8 cellular contexts compared by ENCODE assay signal in genomic region chr2:108927936-108928659, GRCh38.
DNase-seq lines count a peak whose midpoint lies in the region; ATAC-seq and TF ChIP-seq lines count a peak whose summit lies in the region.

No MANE protein-coding gene starts in this region.

- no peaks in the 10 kb centered on the region for H3K27me3 ChIP-seq in CD4-positive, alpha-beta T cell (ENCODE audit: control insufficient read depth, insufficient read depth, low read length)

- H3K27ac ChIP-seq in CD4-positive, alpha-beta T cell (ENCODE audit: low read depth, low read length) = no peak overlapping the region

- peak; percentile 73 for ATAC-seq in CD4-positive, alpha-beta T cell (ENCODE audit: poor library complexity)
- ATAC-seq in GM21576 (IDR thresholded peaks at IDR 0.05; ENCODE audit: unreplicated experiment) (peak; percentile 44), HG02938 (IDR thresholded peaks at IDR 0.05; ENCODE audit: unreplicated experiment) (no peak), GM19395 (IDR thresholded peaks at IDR 0.05; ENCODE audit: unreplicated experiment) (no peak)

- H3K4me1 Mint-ChIP-seq in CD4-positive, alpha-beta T cell (ENCODE audit: low read depth) = peaks cover 13% of the 10 kb centered on the region
- H3K4me1 Mint-ChIP-seq in activated T-cell treated with anti-CD3 and anti-CD28 coated beads, Interleukin-2, amount 50 U/mL, for 24 hours (ENCODE audit: low read depth) = peaks cover 9% of the 10 kb centered on the region

- peaks cover 60% of the 10 kb centered on the region for H3K36me3 Mint-ChIP-seq in CD4-positive, alpha-beta T cell (ENCODE audit: low read depth)
- no peaks in the 10 kb centered on the region for H3K36me3 Mint-ChIP-seq in activated T-cell treated with anti-CD3 and anti-CD28 coated beads, Interleukin-2, amount 50 U/mL, for 24 hours (ENCODE audit: low read depth)

- POLR2A ChIA-PET in CD4-positive, alpha-beta T cell (lab: Charles Lee) = interaction anchor here (0.7 to 1.3 kb wide), 4 partner anchors 39 to 104 kb away, joined by 3 to 10 read pairs (median 4); no protein-coding TSS in a partner anchor

- TF ChIP-seq CTCF in CD4-positive, alpha-beta T cell (IDR thresholded peaks at IDR 0.05) = peak; percentile 82

- CTCF ChIA-PET in CD4-positive, alpha-beta T cell (lab: Charles Lee) = interaction anchor here (1.4 to 1.7 kb wide), 3 partner anchors 30 to 582 kb away, joined by 3 to 11 read pairs (median 5); no protein-coding TSS in a partner anchor

- H3K27ac Mint-ChIP-seq in CD4-positive, alpha-beta T cell = no peak overlapping the region
- no peak overlapping the region for H3K27ac Mint-ChIP-seq in activated T-cell treated with anti-CD3 and anti-CD28 coated beads, Interleukin-2, amount 50 U/mL, for 24 hours

- H3K9me3 Mint-ChIP-seq in CD4-positive, alpha-beta T cell = no peaks in the 10 kb centered on the region
- no peaks in the 10 kb centered on the region for H3K9me3 Mint-ChIP-seq in activated T-cell treated with anti-CD3 and anti-CD28 coated beads, Interleukin-2, amount 50 U/mL, for 24 hours

- intact Hi-C loops in CD4-positive, alpha-beta T cell (cut with DNase I, micrococcal nuclease) = loop anchor here (1.0 to 5.0 kb wide), 5 partner anchors 59 to 582 kb away; partner anchors contain the start of genes EDAR (in 1 of the 2) and SH3RF3 (in 1 of the 2)
- intact Hi-C loops in posterior cingulate gyrus (cut with DNase I) = no loop called here

- no peak overlapping the region for H3K4me3 Mint-ChIP-seq in CD4-positive, alpha-beta T cell
- H3K4me3 Mint-ChIP-seq in activated T-cell treated with anti-CD3 and anti-CD28 coated beads, Interleukin-2, amount 50 U/mL, for 24 hours = no peak overlapping the region

- peak in 9 of 10 experiments; percentile 8 to 38 (median 24) for DNase-seq in CD4-positive, alpha-beta T cell
- peak; percentile 52 for DNase-seq in NCI-H748 (lab: John Stamatoyannopoulos, UW; ENCODE audit: unreplicated experiment)
- peak; percentile 50 for DNase-seq in activated T-cell treated with anti-CD3 and anti-CD28 coated beads, Interleukin-2, amount 50 U/mL, for 24 hours
- DNase-seq in globus pallidus (ENCODE audit: low spot score) = peak; percentile 29
- DNase-seq in posterior cingulate gyrus = peak in 6 of 10 donors; percentile 34 to 71 (median 46)

- H3K27me3 Mint-ChIP-seq in CD4-positive, alpha-beta T cell = no peaks in the 10 kb centered on the region
- no peaks in the 10 kb centered on the region for H3K27me3 Mint-ChIP-seq in activated T-cell treated with anti-CD3 and anti-CD28 coated beads, Interleukin-2, amount 50 U/mL, for 24 hours

- no peaks in the 10 kb centered on the region for H3K9me3 ChIP-seq in CD4-positive, alpha-beta T cell (ENCODE audit: control insufficient read depth, low read length)

Comparison
In these comparisons a context has a peak if more than half of its experiments do, and no peak if none do; other contexts are left out.
1. ATAC-seq: peak in CD4-positive, alpha-beta T cell (single experiment) and GM21576 (single experiment); none in HG02938 (single experiment) and GM19395 (single experiment).
2. Peak in every context shown above with its lines, with median percentiles within 50 percentile points of each other: DNase-seq.